ENCODE assay signal across 33 cellular contexts in the genomic region with DNA sequence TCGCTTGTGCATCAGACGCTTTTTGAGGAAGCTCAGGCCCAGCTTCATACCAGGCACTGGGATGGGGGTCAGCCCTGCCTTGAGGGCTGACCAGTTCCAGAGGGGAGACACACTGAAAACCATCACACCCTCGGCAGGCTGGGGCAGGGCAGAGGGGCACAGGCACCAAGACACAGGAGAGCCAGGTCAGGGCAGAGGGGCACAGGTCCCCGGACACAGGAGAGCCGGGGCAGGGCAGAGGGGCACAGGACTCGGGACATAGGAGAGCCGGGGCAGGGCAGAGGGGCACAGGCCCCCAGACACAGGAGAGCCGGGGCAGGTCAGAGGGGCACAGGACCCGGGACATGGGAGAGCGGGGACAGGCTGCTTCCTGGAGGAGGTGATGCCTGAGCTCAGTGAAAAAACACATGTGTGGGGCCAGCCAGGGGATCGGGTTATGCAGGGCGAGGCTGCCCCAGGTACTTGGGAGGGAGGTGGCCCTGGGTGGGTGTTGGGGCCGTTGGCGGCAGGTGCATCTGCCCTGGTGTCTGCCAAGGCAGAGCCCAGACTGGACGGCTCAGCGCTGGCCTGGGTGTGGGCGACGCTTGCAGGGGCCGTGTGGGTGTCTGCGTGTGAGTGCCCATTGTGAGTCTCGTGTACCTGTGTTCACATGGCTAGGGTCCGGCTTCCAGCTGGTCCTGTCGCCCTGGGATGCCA. TPM values are rescaled to one million over a fixed set of nuclear protein-coding genes. Genes with fewer than 3 reads are reported as not detected.
"Had no signal": no experiment of that assay in that cellular context is flagged by ENCODE, and none has a peak within 500 bp of the region (broad histone marks: within the 10 kb centered on the region; RNA-seq: fewer than 3 reads in every experiment).

No MANE protein-coding gene starts in this region.

- H3K36me3 ChIP-seq: brain microvascular endothelial cell, heart left ventricle, left lung, tibial artery had no signal

- H3K4me3 ChIP-seq: heart left ventricle, left lung, skin epidermis, tibial artery had no signal

- H3K27ac ChIP-seq: brain microvascular endothelial cell, heart left ventricle, left lung, skin epidermis, tibial artery had no signal

- H3K9me3 ChIP-seq: heart left ventricle, left lung, tibial artery had no signal

- DNase-seq: activated CD4-positive, alpha-beta memory T cell treated with anti-CD3 and anti-CD28 coated beads, Interleukin-2, amount 10 ng/mL, durations not matched to agents 7 days and 5 days; activated CD4-positive, alpha-beta T cell treated with anti-CD3 and anti-CD28 coated beads for 1 hour; activated CD4-positive, alpha-beta T cell treated with anti-CD3 and anti-CD28 coated beads, Interleukin-2, amount 10 ng/mL, durations not matched to agents 7 days and 5 days; activated CD8-positive, alpha-beta memory T cell treated with anti-CD3 and anti-CD28 coated beads, Interleukin-2, amount 50 U/mL, for 48 hours; activated gamma-delta T cell treated with Interleukin-2 at 50 U/mL for 16 hours; activated naive CD4-positive, alpha-beta T cell treated with anti-CD3 and anti-CD28 coated beads, Interleukin-2, amount 50 U/mL, for 16 hours; activated T-cell treated with anti-CD3 and anti-CD28 coated beads, Interleukin-2, amount 50 U/mL, for 24 hours; amniotic stem cell; brain microvascular endothelial cell; caudate nucleus; endodermal cell; foreskin fibroblast; kidney glomerular epithelial cell; mammary epithelial cell; naive B cell; occipital lobe; stimulated activated CD4-positive, alpha-beta T cell treated with anti-CD3 and anti-CD28 coated beads, Interleukin-4, amount 100 ng/mL, for 24 hours; substantia nigra; T-helper 17 cell; tibial artery had no signal

- ATAC-seq: activated T-helper 17 cell treated with anti-CD3 and anti-CD28 coated beads, Interleukin-2, amount 50 U/mL, for 72 hours; esophagus mucosa; heart left ventricle; left lung; sciatic nerve; stimulated activated effector memory CD8-positive, alpha-beta T cell treated with anti-CD3 and anti-CD28 coated beads, Interleukin-12 subunit alpha, Interleukin-12 subunit beta, amount 100 ng/mL, for 72 hours; T-helper 17 cell; WTC11 had no signal

RNA-seq across cellular contexts. Expression of a gene that starts 30.8 kb away (rescaled TPM):
- total RNA-seq: activated CD4-positive, alpha-beta memory T cell treated with anti-CD3 and anti-CD28 coated beads, Interleukin-2, amount 10 ng/mL, durations not matched to agents 7 days and 5 days; activated CD4-positive, alpha-beta T cell treated with anti-CD3 and anti-CD28 coated beads, Interleukin-2, amount 10 ng/mL, durations not matched to agents 7 days and 5 days; activated T-helper 17 cell treated with anti-CD3 and anti-CD28 coated beads, Interleukin-2, amount 50 U/mL, for 72 hours; astrocyte; chondrocyte; endodermal cell; esophagus mucosa; heart left ventricle; left lung; mammary epithelial cell; mesothelial cell of epicardium; occipital lobe; sciatic nerve; T-helper 17 cell; ureter; WTC11 had no signal
- polyA plus RNA-seq: heart left ventricle, mammary epithelial cell, neural cell had no signal

RNA-seq across cellular contexts. Expression of a gene that starts 40.5 kb away (rescaled TPM):
- total RNA-seq: activated CD4-positive, alpha-beta memory T cell treated with anti-CD3 and anti-CD28 coated beads, Interleukin-2, amount 10 ng/mL, durations not matched to agents 7 days and 5 days; activated CD4-positive, alpha-beta T cell treated with anti-CD3 and anti-CD28 coated beads, Interleukin-2, amount 10 ng/mL, durations not matched to agents 7 days and 5 days; activated T-helper 17 cell treated with anti-CD3 and anti-CD28 coated beads, Interleukin-2, amount 50 U/mL, for 72 hours; T-helper 17 cell had no signal
- polyA plus RNA-seq: mammary epithelial cell had no signal
